In the genomic region with DNA sequence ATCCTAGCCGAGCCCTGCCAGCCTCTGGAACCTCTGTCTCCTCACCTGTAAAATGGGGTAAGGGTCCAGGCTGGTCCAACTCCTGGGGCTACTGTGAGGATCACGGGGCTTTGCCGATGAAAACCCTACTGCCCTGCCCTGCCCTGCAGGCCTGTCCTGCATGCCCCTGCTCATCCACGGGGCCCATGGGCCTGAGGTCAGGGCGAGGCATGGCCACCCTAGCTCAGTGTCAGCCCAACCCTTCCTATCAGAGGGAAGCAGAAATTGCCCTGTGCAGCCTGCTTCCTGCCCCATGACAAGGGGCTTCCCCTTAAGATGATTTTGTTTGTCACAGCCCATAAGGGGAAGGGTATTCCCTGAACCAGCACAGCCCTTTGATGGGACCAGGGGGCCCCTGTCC, we compare ENCODE assay signal across 19 cellular contexts.
A peak's percentile ranks its signal among the peaks of the same experiment; 100 is the strongest.
DNase-seq lines count a peak whose midpoint lies in the region; ATAC-seq and TF ChIP-seq lines count a peak whose summit lies in the region.
"Had no signal": no experiment of that assay in that cellular context is flagged by ENCODE, and none has a peak within 500 bp of the region (broad histone marks: within the 10 kb centered on the region; RNA-seq: fewer than 3 reads in every experiment).

No MANE protein-coding gene starts in this region.

- no peaks in the 10 kb centered on the region for H3K36me3 Mint-ChIP-seq in dendritic cell treated with granulocyte-macrophage colony-stimulating factor and Interleukin-4, amounts not matched to agents 40 ng/mL and 50 ng/mL, for 4 days (ENCODE audit: low read depth)
- H3K36me3 Mint-ChIP-seq: T-cell, WTC11 had no signal

- CTCF ChIA-PET in PC-9 (lab: Charles Lee): no interaction called here

- no peak overlapping the region for H3K27ac ChIP-seq in lower lobe of right lung
- H3K27ac ChIP-seq in PC-9: no peak overlapping the region
- H3K27ac ChIP-seq: suprapubic skin had no signal

- H3K27ac Mint-ChIP-seq in stimulated activated naive CD8-positive, alpha-beta T cell treated with anti-CD3 and anti-CD28 coated beads, Interleukin-15, amount 100 ng/mL, for 72 hours: no peak overlapping the region
- peak overlapping the region; percentile 70 for H3K27ac Mint-ChIP-seq in dendritic cell treated with granulocyte-macrophage colony-stimulating factor and Interleukin-4, amounts not matched to agents 40 ng/mL and 50 ng/mL, for 4 days
- H3K27ac Mint-ChIP-seq: WTC11 had no signal

- TF ChIP-seq CTCF in lower lobe of right lung (IDR thresholded peaks at IDR 0.05): no peak
- TF ChIP-seq CTCF in PC-9 (conservative IDR thresholded peaks at IDR 0.05): no peak

- peak; percentile 38 for ATAC-seq in stimulated activated naive CD8-positive, alpha-beta T cell treated with anti-CD3 and anti-CD28 coated beads, Interleukin-15, amount 100 ng/mL, for 72 hours
- no peak for ATAC-seq in stimulated activated naive CD8-positive, alpha-beta T cell treated with anti-CD3 and anti-CD28 coated beads, Interleukin-15, Interleukin-2, amounts not matched to agents 100 U/mL and 50 U/mL, for 24 hours
- peak; percentile 37 to 51 for ATAC-seq in lower lobe of right lung
- ATAC-seq: activated T-cell treated with anti-CD3 and anti-CD28 coated beads, Interleukin-2, amount 50 U/mL, for 4 hours; WTC11 had no signal

- H3K4me3 Mint-ChIP-seq in stimulated activated naive CD8-positive, alpha-beta T cell treated with anti-CD3 and anti-CD28 coated beads, Interleukin-15, amount 100 ng/mL, for 72 hours: no peak overlapping the region
- H3K4me3 Mint-ChIP-seq in dendritic cell treated with granulocyte-macrophage colony-stimulating factor and Interleukin-4, amounts not matched to agents 40 ng/mL and 50 ng/mL, for 4 days: no peak overlapping the region
- H3K4me3 Mint-ChIP-seq: activated T-cell treated with anti-CD3 and anti-CD28 coated beads, Interleukin-2, amount 50 U/mL, for 4 hours; T-cell; WTC11 had no signal

- no TSS peak for BruUV-seq in PC-9 (replicated peaks; lab: Mats Ljungman, UMichigan)

- H3K4me1 Mint-ChIP-seq in stimulated activated naive CD8-positive, alpha-beta T cell treated with anti-CD3 and anti-CD28 coated beads, Interleukin-15, amount 100 ng/mL, for 72 hours: peaks cover 33% of the 10 kb centered on the region
- peaks cover 43% of the 10 kb centered on the region for H3K4me1 Mint-ChIP-seq in dendritic cell treated with granulocyte-macrophage colony-stimulating factor and Interleukin-4, amounts not matched to agents 40 ng/mL and 50 ng/mL, for 4 days (ENCODE audit: low read depth)

- H3K4me2 ChIP-seq in PC-9: no peak overlapping the region

- POLR2A ChIA-PET in PC-9 (lab: Charles Lee; ENCODE audit: unreplicated experiment): no interaction called here

- H3K4me1 ChIP-seq in lower lobe of right lung: peaks cover 11% of the 10 kb centered on the region
- no peaks in the 10 kb centered on the region for H3K4me1 ChIP-seq in PC-9 (replicated peaks; ENCODE audit: insufficient read depth)

- intact Hi-C loops in dendritic cell treated with granulocyte-macrophage colony-stimulating factor and Interleukin-4, amounts not matched to agents 40 ng/mL and 50 ng/mL, for 4 days (cut with micrococcal nuclease): no loop called here
- intact Hi-C loops in lower lobe of right lung (cut with DNase I): no loop called here
- intact Hi-C loops in PC-9 (cut with micrococcal nuclease; ENCODE audit: unreplicated experiment): no loop called here

- H3K9me3 ChIP-seq in lower lobe of right lung (no peaks in the 10 kb centered on the region), PC-9 (ENCODE audit: insufficient read depth, low read depth) (no peaks in the 10 kb centered on the region)
- H3K9me3 ChIP-seq: suprapubic skin had no signal

- H4K20me1 ChIP-seq in PC-9 (ENCODE audit: insufficient read depth): no peaks in the 10 kb centered on the region

- DNase-seq in stimulated activated naive CD8-positive, alpha-beta T cell treated with anti-CD3 and anti-CD28 coated beads, Interleukin-15, amount 100 ng/mL, for 72 hours: no peak
- no peak for DNase-seq in stimulated activated naive CD8-positive, alpha-beta T cell treated with anti-CD3 and anti-CD28 coated beads, Interleukin-15, Interleukin-2, amounts not matched to agents 100 U/mL and 50 U/mL, for 24 hours
- no peak for DNase-seq in lower lobe of right lung
- no peak for DNase-seq in Kasumi-1 (lab: John Stamatoyannopoulos, UW)
- DNase-seq in NCI-H1694 (lab: John Stamatoyannopoulos, UW): no peak
- DNase-seq in NCI-H2227 treated with DMSO at 0.1 percent for 48 hours (lab: John Stamatoyannopoulos, UW): no peak
- no peak for DNase-seq in PC-9
- DNase-seq: activated CD4-positive, alpha-beta T cell treated with anti-CD3 and anti-CD28 coated beads, Interleukin-2, amount 50 U/mL, for 48 hours; activated naive CD4-positive, alpha-beta T cell treated with anti-CD3 and anti-CD28 coated beads, Interleukin-2, amount 50 U/mL, for 16 hours; activated T-cell treated with anti-CD3 and anti-CD28 coated beads, Interleukin-2, amount 50 U/mL, for 4 hours; effector memory CD4-positive, alpha-beta T cell; NCI-H1694 treated with DMSO at 0.1 percent for 48 hours; NCI-H69; occipital lobe; stimulated activated CD4-positive, alpha-beta T cell treated with anti-CD3 and anti-CD28 coated beads, Interleukin-15, amount 100 ng/mL, for 24 hours; T-cell had no signal

- H3K4me3 ChIP-seq in lower lobe of right lung: no peak overlapping the region
- no peak overlapping the region for H3K4me3 ChIP-seq in PC-9
- H3K4me3 ChIP-seq: suprapubic skin had no signal

- no peaks in the 10 kb centered on the region for H3F3A ChIP-seq in PC-9 (ENCODE audit: insufficient read depth, low read depth)

- H3K27me3 ChIP-seq in lower lobe of right lung (ENCODE audit: low read depth): no peaks in the 10 kb centered on the region
- H3K27me3 ChIP-seq in PC-9 (ENCODE audit: insufficient read depth, low read depth): peaks cover 83% of the 10 kb centered on the region
- H3K27me3 ChIP-seq: suprapubic skin had no signal

- H3K36me3 ChIP-seq in lower lobe of right lung (no peaks in the 10 kb centered on the region), PC-9 (ENCODE audit: low read depth) (no peaks in the 10 kb centered on the region)
- H3K36me3 ChIP-seq: suprapubic skin had no signal

- no peaks in the 10 kb centered on the region for H3K79me2 ChIP-seq in PC-9 (ENCODE audit: low read depth)

- H3K9me3 Mint-ChIP-seq in stimulated activated naive CD8-positive, alpha-beta T cell treated with anti-CD3 and anti-CD28 coated beads, Interleukin-15, amount 100 ng/mL, for 72 hours: no peaks in the 10 kb centered on the region
- no peaks in the 10 kb centered on the region for H3K9me3 Mint-ChIP-seq in dendritic cell treated with granulocyte-macrophage colony-stimulating factor and Interleukin-4, amounts not matched to agents 40 ng/mL and 50 ng/mL, for 4 days
- H3K9me3 Mint-ChIP-seq: activated T-cell treated with anti-CD3 and anti-CD28 coated beads, Interleukin-2, amount 50 U/mL, for 4 hours; T-cell; WTC11 had no signal

- peaks cover 35% of the 10 kb centered on the region for H3K27me3 Mint-ChIP-seq in stimulated activated naive CD8-positive, alpha-beta T cell treated with anti-CD3 and anti-CD28 coated beads, Interleukin-15, amount 100 ng/mL, for 72 hours
- H3K27me3 Mint-ChIP-seq in dendritic cell treated with granulocyte-macrophage colony-stimulating factor and Interleukin-4, amounts not matched to agents 40 ng/mL and 50 ng/mL, for 4 days: peaks cover 8% of the 10 kb centered on the region
- H3K27me3 Mint-ChIP-seq: T-cell had no signal

- H2AFZ ChIP-seq in PC-9: no peak overlapping the region

- no peaks in the 10 kb centered on the region for H3K9me2 ChIP-seq in PC-9 (ENCODE audit: insufficient read depth)
